9 cellular contexts compared by ENCODE assay signal in genomic region chr16:85899444-85899843, GRCh38. TPM values are rescaled to one million over a fixed set of nuclear protein-coding genes. Genes with fewer than 3 reads are reported as not detected.
A peak's percentile ranks its signal among the peaks of the same experiment; 100 is the strongest.
DNase-seq lines count a peak whose midpoint lies in the region; ATAC-seq and TF ChIP-seq lines count a peak whose summit lies in the region.
"Had no signal": no experiment of that assay in that cellular context is flagged by ENCODE, and none has a peak within 500 bp of the region (broad histone marks: within the 10 kb centered on the region; RNA-seq: fewer than 3 reads in every experiment).

No MANE protein-coding gene starts in this region.

- intact Hi-C loops in dendritic cell treated with granulocyte-macrophage colony-stimulating factor and Interleukin-4, amounts not matched to agents 40 ng/mL and 50 ng/mL, for 4 days (cut with micrococcal nuclease), result no loop called here
- intact Hi-C loops in aorta (cut with DNase I), result no loop called here

- peaks cover 15% of the 10 kb centered on the region in 2 experiments for H3K4me1 Mint-ChIP-seq in H9
- peaks cover 58% of the 10 kb centered on the region for H3K4me1 Mint-ChIP-seq in dendritic cell treated with granulocyte-macrophage colony-stimulating factor and Interleukin-4, amounts not matched to agents 40 ng/mL and 50 ng/mL, for 4 days (ENCODE audit: low read depth)
- peaks cover 26% of the 10 kb centered on the region for H3K4me1 Mint-ChIP-seq in nephron

- H3K4me3 Mint-ChIP-seq in H9 (peak overlapping the region; percentile 57 to 78), nephron (peak overlapping the region; percentile 76 to 83 (median 83))
- H3K4me3 Mint-ChIP-seq in dendritic cell treated with granulocyte-macrophage colony-stimulating factor and Interleukin-4, amounts not matched to agents 40 ng/mL and 50 ng/mL, for 4 days, result peak overlapping the region; percentile 84

- no peak overlapping the region for H2AK5ac ChIP-seq in H9 (ENCODE audit: insufficient read length, low read length)

- H3K79me1 ChIP-seq in H9 (ENCODE audit: insufficient read depth, low read depth, low read length, poor library complexity, severe bottlenecking), result no peaks in the 10 kb centered on the region

- no peak overlapping the region for H2BK15ac ChIP-seq in H9 (ENCODE audit: low read depth, low read length)

- H4K8ac ChIP-seq in H9 (replicated peaks; ENCODE audit: insufficient read length, low read depth, low read length), result no peak overlapping the region

- DNase-seq in H9 (no peak), globus pallidus (ENCODE audit: low spot score) (no peak), aorta (no peak), NCI-H146 treated with DMSO at 0.1 percent for 48 hours (lab: John Stamatoyannopoulos, UW; ENCODE audit: unreplicated experiment) (no peak)

- no peak for ATAC-seq in aorta (ENCODE audit: low FRiP score)
- no peak for ATAC-seq in HG03378 (IDR thresholded peaks at IDR 0.05; ENCODE audit: unreplicated experiment)

- H3K27ac Mint-ChIP-seq in H9, result no peak overlapping the region
- peak overlapping the region; percentile 88 for H3K27ac Mint-ChIP-seq in dendritic cell treated with granulocyte-macrophage colony-stimulating factor and Interleukin-4, amounts not matched to agents 40 ng/mL and 50 ng/mL, for 4 days
- no peak overlapping the region for H3K27ac Mint-ChIP-seq in nephron

- H3K9me3 ChIP-seq in BLaER1, result no peaks in the 10 kb centered on the region
- no peaks in the 10 kb centered on the region for H3K9me3 ChIP-seq in H9 (ENCODE audit: control insufficient read depth, low read depth, low read length)
- no peaks in the 10 kb centered on the region for H3K9me3 ChIP-seq in aorta (ENCODE audit: control insufficient read depth, low read length)

- H3K23ac ChIP-seq in H9 (ENCODE audit: insufficient read length, low read depth, low read length), result no peak overlapping the region

- no peak overlapping the region for H3K27ac ChIP-seq in BLaER1
- no peak overlapping the region for H3K27ac ChIP-seq in H9 (ENCODE audit: insufficient read length, low read depth, low read length)
- no peak overlapping the region for H3K27ac ChIP-seq in aorta (ENCODE audit: low read depth in 1 of 2, low read length in 2 of 2)
- H3K27ac ChIP-seq: KMS-11 had no signal

- no CpG with 5 or more reads among the region's 7 CpGs for WGBS in H9 (ENCODE audit: extremely low coverage, insufficient read length, low lambda C conversion rate)
- WGBS in aorta, 2 donors, result 41 to 49% methylated on average over 7 of the region's 7 CpGs

- H4K91ac ChIP-seq in H9 (ENCODE audit: insufficient read length, low read depth, low read length), result no peak overlapping the region

- H3K4me3 ChIP-seq in BLaER1, result peak overlapping the region; percentile 57; the same call in 1 of the 2 replicates
- no peak overlapping the region for H3K4me3 ChIP-seq in aorta (ENCODE audit: low read length in 2 of 2)

- peaks cover 53% of the 10 kb centered on the region for H3K27me3 ChIP-seq in BLaER1
- peaks cover 21% of the 10 kb centered on the region; the same call in 1 of the 2 replicates for H3K27me3 ChIP-seq in H9 (ENCODE audit: insufficient read depth, low read length)
- no peaks in the 10 kb centered on the region for H3K27me3 ChIP-seq in aorta (ENCODE audit: control insufficient read depth in 1 of 2, insufficient read depth in 2 of 2, low read length in 1 of 2)

- H3K9ac ChIP-seq in BLaER1 (no peak overlapping the region), H9 (ENCODE audit: extremely low read depth, insufficient read length, low read length) (no peak overlapping the region)
- H3K9ac ChIP-seq: KMS-11 had no signal

- H2AFZ ChIP-seq in H9 (ENCODE audit: low read length), result no peak overlapping the region

- H3K79me2 ChIP-seq in H9 (ENCODE audit: insufficient read depth, low read length), result no peaks in the 10 kb centered on the region

- H2BK20ac ChIP-seq in H9 (ENCODE audit: low read depth, low read length, poor library complexity, severe bottlenecking), result no peak overlapping the region

- H3T11ph ChIP-seq in H9 (ENCODE audit: low read length), result no peak overlapping the region

- peaks cover 96% of the 10 kb centered on the region for H3K27me3 Mint-ChIP-seq in H9 (ENCODE audit: low read depth)
- H3K27me3 Mint-ChIP-seq in dendritic cell treated with granulocyte-macrophage colony-stimulating factor and Interleukin-4, amounts not matched to agents 40 ng/mL and 50 ng/mL, for 4 days, result peaks cover 3% of the 10 kb centered on the region
- peaks cover 96% of the 10 kb centered on the region for H3K27me3 Mint-ChIP-seq in nephron (ENCODE audit: low read depth)

- H3K56ac ChIP-seq in H9 (ENCODE audit: insufficient read length, low read depth, low read length), result no peak overlapping the region

- H2BK120ac ChIP-seq in H9 (ENCODE audit: low read depth, low read length, poor library complexity, severe bottlenecking), result no peak overlapping the region

- peaks cover 8% of the 10 kb centered on the region for H3K23me2 ChIP-seq in H9 (ENCODE audit: insufficient read length, low read depth, low read length, poor library complexity, severe bottlenecking)

- H3K9me3 Mint-ChIP-seq in H9, result peaks cover 0 to 2% of the 10 kb centered on the region in 2 experiments; a peak in 1 of 5 replicates
- no peaks in the 10 kb centered on the region for H3K9me3 Mint-ChIP-seq in dendritic cell treated with granulocyte-macrophage colony-stimulating factor and Interleukin-4, amounts not matched to agents 40 ng/mL and 50 ng/mL, for 4 days
- H3K9me3 Mint-ChIP-seq in nephron, result no peaks in the 10 kb centered on the region

- TF ChIP-seq CTCF in H9 (conservative IDR thresholded peaks at IDR 0.05) (no peak), nephron (IDR thresholded peaks at IDR 0.05; ENCODE audit: unreplicated experiment in 3 of 3) (no peak)

- H3K14ac ChIP-seq in H9 (ENCODE audit: insufficient read depth, low read length), result no peak overlapping the region

- H2BK12ac ChIP-seq in H9 (ENCODE audit: insufficient read length, low read depth, low read length), result no peak overlapping the region

- peak overlapping the region; percentile 65 for H3K4me2 ChIP-seq in BLaER1
- peak overlapping the region; percentile 80 for H3K4me2 ChIP-seq in H9 (ENCODE audit: insufficient read depth, insufficient read length, low read length)
- H3K4me2 ChIP-seq: KMS-11 had no signal

- H3K4ac ChIP-seq in H9 (ENCODE audit: low read depth, low read length), result no peak overlapping the region

- H3K36me3 Mint-ChIP-seq in H9 (ENCODE audit: insufficient read depth in 1 of 3, low read depth in 3 of 3) (no peaks in the 10 kb centered on the region; a peak in 1 of 7 replicates), nephron (ENCODE audit: low read depth) (no peaks in the 10 kb centered on the region)
- H3K36me3 Mint-ChIP-seq in dendritic cell treated with granulocyte-macrophage colony-stimulating factor and Interleukin-4, amounts not matched to agents 40 ng/mL and 50 ng/mL, for 4 days (ENCODE audit: low read depth), result peaks cover 45% of the 10 kb centered on the region

- H3K18ac ChIP-seq in H9 (ENCODE audit: insufficient read length, low read depth, low read length), result no peak overlapping the region

- H2BK5ac ChIP-seq in H9 (ENCODE audit: insufficient read length, low read length), result no peak overlapping the region

- H3K4me1 ChIP-seq in BLaER1 (peaks cover 41% of the 10 kb centered on the region), H9 (ENCODE audit: insufficient read depth, low read length) (no peaks in the 10 kb centered on the region), aorta (ENCODE audit: control insufficient read depth in 1 of 2, insufficient read depth in 2 of 2, low read length in 2 of 2) (no peaks in the 10 kb centered on the region)

- no peaks in the 10 kb centered on the region for H4K20me1 ChIP-seq in BLaER1
- H4K20me1 ChIP-seq in H9 (ENCODE audit: control insufficient read depth, insufficient read depth, insufficient read length), result no peaks in the 10 kb centered on the region

- no peak overlapping the region for H4K5ac ChIP-seq in H9 (ENCODE audit: insufficient read length, low read depth, low read length)

- H3K36me3 ChIP-seq in BLaER1 (no peaks in the 10 kb centered on the region), aorta (ENCODE audit: control insufficient read depth in 1 of 2, insufficient read depth in 2 of 2, low read length in 1 of 2) (no peaks in the 10 kb centered on the region)

RNA-seq across cellular contexts. Expression of gene IRF8, which starts 0.5 kb away (rescaled TPM):
- total RNA-seq in H9 (2021) (0.28 TPM in 1 of 2 replicates, not detected in the other), aorta (10 to 100 TPM; 12.5 to 25.2 TPM)
- polyA plus RNA-seq in aorta, result 10 to 100 TPM in 1 of 2 donors, 1 to 10 TPM in 1; 3.7 to 13.3 TPM
